ENCODE assay signal across 8 cellular contexts in the genomic region with DNA sequence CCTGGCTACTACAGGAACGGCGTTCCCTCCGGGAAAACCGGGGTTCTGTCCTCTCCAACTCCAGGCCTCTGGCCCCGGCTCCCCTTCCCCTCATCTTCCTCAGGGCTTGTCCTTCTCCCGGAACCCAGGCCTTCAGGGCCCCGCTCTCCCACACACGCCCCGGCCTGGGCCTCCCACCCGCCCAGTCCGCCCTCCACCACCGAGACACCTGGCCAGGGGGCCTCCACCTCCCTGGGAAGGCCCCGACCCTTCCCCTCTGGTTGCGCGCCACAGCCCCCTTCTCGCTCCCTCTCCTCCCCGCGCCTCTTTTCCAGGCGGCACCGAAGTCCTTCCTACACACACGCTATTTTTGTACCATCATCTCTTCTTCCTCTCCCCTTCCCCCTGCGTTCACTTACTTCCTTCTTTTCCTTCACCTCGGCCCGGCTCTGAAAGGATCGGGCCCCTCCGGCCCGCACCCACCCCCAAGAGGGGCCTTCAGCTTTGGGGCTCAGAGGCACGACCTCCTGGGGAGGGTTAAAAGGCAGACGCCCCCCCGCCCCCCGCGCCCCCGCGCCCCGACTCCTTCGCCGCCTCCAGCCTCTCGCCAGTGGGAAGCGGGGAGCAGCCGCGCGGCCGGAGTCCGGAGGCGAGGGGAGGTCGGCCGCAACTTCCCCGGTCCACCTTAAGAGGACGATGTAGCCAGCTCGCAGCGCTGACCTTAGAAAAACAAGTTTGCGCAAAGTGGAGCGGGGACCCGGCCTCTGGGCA. TPM values are rescaled to one million over a fixed set of nuclear protein-coding genes. Genes with fewer than 3 reads are reported as not detected.
A peak's percentile ranks its signal among the peaks of the same experiment; 100 is the strongest.
DNase-seq lines count a peak whose midpoint lies in the region; ATAC-seq and TF ChIP-seq lines count a peak whose summit lies in the region.

No MANE protein-coding gene starts in this region.

- peaks cover 41 to 89% (median 56%) of the 10 kb centered on the region in 5 donors for H3K27me3 Mint-ChIP-seq in naive thymus-derived CD8-positive, alpha-beta T cell

- peak overlapping the region in 8 of 10 donors; percentile 4 to 82 (median 54) for H3K4me3 Mint-ChIP-seq in naive thymus-derived CD8-positive, alpha-beta T cell

- TF ChIP-seq CTCF in BE2C (IDR thresholded peaks at IDR 0.05; ENCODE audit: low read depth, low read length) (no peak), epithelial cell of esophagus (IDR thresholded peaks at IDR 0.05; ENCODE audit: insufficient read depth, low read depth, low read length, missing control alignments) (no peak), GM10266 (IDR thresholded peaks at IDR 0.05; ENCODE audit: control insufficient read depth, insufficient read depth, low read depth, missing control alignments) (no peak)

- H3K27ac Mint-ChIP-seq in naive thymus-derived CD8-positive, alpha-beta T cell, result no peak overlapping the region

- H3K36me3 Mint-ChIP-seq in naive thymus-derived CD8-positive, alpha-beta T cell, result no peaks in the 10 kb centered on the region

- H3K4me3 ChIP-seq in BE2C (ENCODE audit: low read depth, low read length), result peak overlapping the region; percentile 26; the same call in 1 of the 2 replicates
- H3K4me3 ChIP-seq in epithelial cell of esophagus (ENCODE audit: low read length), result peak overlapping the region; percentile 90

- H3K9me3 ChIP-seq in BE2C, result no peaks in the 10 kb centered on the region

- no peaks in the 10 kb centered on the region for H3K36me3 ChIP-seq in BE2C

- no peaks in the 10 kb centered on the region for H3K4me1 ChIP-seq in BE2C

- DNase-seq in BE2C (no peak), NOMO-1 treated with dmso at 0.1 percent for 144 hours (lab: John Stamatoyannopoulos, UW; ENCODE audit: unreplicated experiment) (peak; percentile 76), epithelial cell of esophagus (ENCODE audit: low read depth) (no peak), GM10266 (ENCODE audit: extremely low spot score) (no peak), NCI-H146 (lab: John Stamatoyannopoulos, UW) (no peak)
- no peak for DNase-seq in naive thymus-derived CD8-positive, alpha-beta T cell
- no peak for DNase-seq in activated effector memory CD4-positive, alpha-beta T cell treated with anti-CD3 and anti-CD28 coated beads, Interleukin-2, amount 50 U/mL, for 16 hours

- H3K27me3 ChIP-seq in BE2C, result no peaks in the 10 kb centered on the region; the same call in 1 of the 2 replicates

- no peaks in the 10 kb centered on the region for H3K9me3 Mint-ChIP-seq in naive thymus-derived CD8-positive, alpha-beta T cell

- POLR2A ChIA-PET in naive thymus-derived CD8-positive, alpha-beta T cell (lab: Charles Lee), result no interaction called here

- H3K4me1 Mint-ChIP-seq in naive thymus-derived CD8-positive, alpha-beta T cell, result peaks cover 3 to 33% (median 12%) of the 10 kb centered on the region in 4 donors

- no peak for ATAC-seq in naive thymus-derived CD8-positive, alpha-beta T cell
- no peak for ATAC-seq in GM21367 (IDR thresholded peaks at IDR 0.05; ENCODE audit: unreplicated experiment)

RNA-seq across cellular contexts. Expression of a gene that starts 1.3 kb away (rescaled TPM):
- 0.40 TPM for polyA plus RNA-seq in BE2C (2012; ENCODE audit: insufficient read depth, insufficient read length, low read depth)
- under 1 TPM; 0.82 to 0.86 TPM for total RNA-seq in naive thymus-derived CD8-positive, alpha-beta T cell
- under 1 TPM in 1 of 3 donors, not detected in 2; 0.04 TPM for polyA plus RNA-seq in naive thymus-derived CD8-positive, alpha-beta T cell
